In genomic region chr19:18683955-18684641, GRCh38 we compare ENCODE assay signal across 8 cellular contexts. TPM values are rescaled to one million over a fixed set of nuclear protein-coding genes. Genes with fewer than 3 reads are reported as not detected.
DNase-seq lines count a peak whose midpoint lies in the region; ATAC-seq, FAIRE-seq and TF ChIP-seq lines count a peak whose summit lies in the region.

No MANE protein-coding gene starts in this region.

- H3K27me3 ChIP-seq in HepG2 (ENCODE audit: control insufficient read depth in 1 of 2, insufficient read depth in 2 of 2, low read length in 2 of 2) (no peaks in the 10 kb centered on the region; a peak in 1 of 5 replicates), upper lobe of left lung (no peaks in the 10 kb centered on the region)

- CTCF ChIA-PET in HepG2 (lab: Yijun Ruan, JAX; ENCODE audit: low intra/inter-chr PET ratio, low total read pairs), result no interaction called here

- intact Hi-C loops in HepG2 (cut with micrococcal nuclease; ENCODE audit: unreplicated experiment), result loop anchor here (10.0 kb wide), 1 partner anchor 51 kb away; no protein-coding TSS in a partner anchor

- POLR2A ChIA-PET in activated naive CD8-positive, alpha-beta T cell treated with anti-CD3 and anti-CD28 coated beads, Interleukin-2, amount 10 ng/mL, durations not matched to agents 7 days and 5 days (lab: Charles Lee), result interaction anchor here (1.0 to 1.1 kb wide), 2 partner anchors 16 to 148 kb away, joined by 3 to 5 read pairs; partner anchors contain the start of gene UPF1
- POLR2A ChIA-PET in HepG2 (lab: Yijun Ruan, JAX), result interaction anchor here (1.5 kb wide), 1 partner anchor 95 kb away, joined by 3 read pairs; no protein-coding TSS in a partner anchor

- H3K9me3 Mint-ChIP-seq in activated naive CD8-positive, alpha-beta T cell treated with anti-CD3 and anti-CD28 coated beads, Interleukin-2, amount 10 ng/mL, durations not matched to agents 7 days and 5 days, result no peaks in the 10 kb centered on the region

- peak overlapping the region; percentile 69 for H3K4me3 ChIP-seq in GM08714 (ENCODE audit: low read length)
- H3K4me3 ChIP-seq in HepG2 (replicated peaks in 1 of 3; ENCODE audit: insufficient read depth in 1 of 3, low read depth in 2 of 3, low read length in 3 of 3), result peak overlapping the region; percentile 62 to 89 (median 86)
- H3K4me3 ChIP-seq in upper lobe of left lung, result peak overlapping the region in 3 of 4 donors; percentile 65 to 73 (median 66)

- peak overlapping the region; percentile 73 for H3K4me3 Mint-ChIP-seq in activated naive CD8-positive, alpha-beta T cell treated with anti-CD3 and anti-CD28 coated beads, Interleukin-2, amount 10 ng/mL, durations not matched to agents 7 days and 5 days

- no peak for FAIRE-seq in HepG2 (lab: Jason Lieb, UNC)

- DNase-seq in activated naive CD8-positive, alpha-beta T cell treated with anti-CD3 and anti-CD28 coated beads, Interleukin-2, amount 10 ng/mL, durations not matched to agents 7 days and 5 days, result no peak
- DNase-seq in HepG2 (ENCODE audit: low spot score), result no peak
- no peak for DNase-seq in upper lobe of left lung
- DNase-seq in kidney glomerular epithelial cell (lab: John Stamatoyannopoulos, UW), result no peak

- no peak for TF ChIP-seq CTCF in HepG2 (CRISPR knock-in tag; IDR thresholded peaks at IDR 0.05)
- no peak for TF ChIP-seq CTCF in upper lobe of left lung (IDR thresholded peaks at IDR 0.05)

- peaks cover 11% of the 10 kb centered on the region for H3K4me1 Mint-ChIP-seq in activated naive CD8-positive, alpha-beta T cell treated with anti-CD3 and anti-CD28 coated beads, Interleukin-2, amount 10 ng/mL, durations not matched to agents 7 days and 5 days

- TF ChIP-seq EP300 in HepG2 (IDR thresholded peaks at IDR 0.05; ENCODE audit: low read depth in 2 of 2, low read length in 2 of 2), result no peak
- no peak for TF ChIP-seq EP300 in HepG2 (CRISPR knock-in tag; IDR thresholded peaks at IDR 0.05; ENCODE audit: borderline replicate concordance)
- TF ChIP-seq EP300 in upper lobe of left lung (IDR thresholded peaks at IDR 0.05), result no peak

- H3K27ac Mint-ChIP-seq in activated naive CD8-positive, alpha-beta T cell treated with anti-CD3 and anti-CD28 coated beads, Interleukin-2, amount 10 ng/mL, durations not matched to agents 7 days and 5 days, result peak overlapping the region; percentile 42

- no peaks in the 10 kb centered on the region for H3K27me3 Mint-ChIP-seq in activated naive CD8-positive, alpha-beta T cell treated with anti-CD3 and anti-CD28 coated beads, Interleukin-2, amount 10 ng/mL, durations not matched to agents 7 days and 5 days

- H3K27ac ChIP-seq in HepG2 (ENCODE audit: extremely low read length, insufficient read depth, low read length), result peak overlapping the region; percentile 22
- H3K27ac ChIP-seq in upper lobe of left lung, result peak overlapping the region in 3 of 4 donors; percentile 65 to 89 (median 79)

- no peaks in the 10 kb centered on the region; the same call in 1 of the 2 replicates for H4K20me1 ChIP-seq in HepG2 (ENCODE audit: insufficient read depth, low read length)

- H2AFZ ChIP-seq in HepG2 (ENCODE audit: low read length), result no peak overlapping the region

- H3K9me3 ChIP-seq in HepG2 (ENCODE audit: low read length) (no peaks in the 10 kb centered on the region), upper lobe of left lung (no peaks in the 10 kb centered on the region)

- TF ChIP-seq POLR2A in HepG2 (IDR thresholded peaks at IDR 0.05; ENCODE audit: insufficient read depth in 1 of 2, low read depth in 2 of 2, low read length in 2 of 2) (no peak), upper lobe of left lung (IDR thresholded peaks at IDR 0.05) (no peak)

- no peaks in the 10 kb centered on the region for H3K36me3 ChIP-seq in HepG2 (replicated peaks in 1 of 2; ENCODE audit: control insufficient read depth in 1 of 2, insufficient read depth in 2 of 2, low read length in 2 of 2)
- no peaks in the 10 kb centered on the region for H3K36me3 ChIP-seq in upper lobe of left lung

- H3K4me2 ChIP-seq in HepG2 (ENCODE audit: low read depth, low read length), result peak overlapping the region; percentile 100

- ATAC-seq in HG02973 (IDR thresholded peaks at IDR 0.05; ENCODE audit: unreplicated experiment) (peak; percentile 8), HepG2 (no peak; the same call in 2 of the 3 replicates), upper lobe of left lung (ENCODE audit: low FRiP score in 2 of 2) (no peak), HG03139 (IDR thresholded peaks at IDR 0.05; ENCODE audit: unreplicated experiment) (no peak), HG03159 (IDR thresholded peaks at IDR 0.05; ENCODE audit: unreplicated experiment) (no peak)
- ATAC-seq in activated naive CD8-positive, alpha-beta T cell treated with anti-CD3 and anti-CD28 coated beads, Interleukin-2, amount 10 ng/mL, durations not matched to agents 7 days and 5 days (ENCODE audit: low read depth), result no peak

- BruUV-seq in HepG2 (replicated peaks; lab: Mats Ljungman, UMichigan), result no TSS peak

- H3K9ac ChIP-seq in HepG2 (ENCODE audit: insufficient read depth, low read depth, low read length), result peak overlapping the region; percentile 68

- H3K4me1 ChIP-seq in HepG2 (ENCODE audit: insufficient read depth, low read length), result peaks cover 37% of the 10 kb centered on the region
- H3K4me1 ChIP-seq in upper lobe of left lung, result peaks cover 8 to 19% (median 15%) of the 10 kb centered on the region in 4 donors

- H3K79me2 ChIP-seq in HepG2 (ENCODE audit: insufficient read depth, low read length), result peaks cover 43% of the 10 kb centered on the region

- H3K36me3 Mint-ChIP-seq in activated naive CD8-positive, alpha-beta T cell treated with anti-CD3 and anti-CD28 coated beads, Interleukin-2, amount 10 ng/mL, durations not matched to agents 7 days and 5 days, result no peaks in the 10 kb centered on the region

- no peak for TF ChIP-seq RAD21 in HepG2 (CRISPR knock-in tag; IDR thresholded peaks at IDR 0.05)

- in situ Hi-C loops in HepG2 (cut with HindIII; ENCODE audit: extremely low pct_ligation_motif_present, low pct_unique_long_range_greater_than_20kb), result no loop called here

- 4% methylated on average over 4 of the region's 16 CpGs for WGBS in HepG2 (ENCODE audit: low lambda C conversion rate)
- WGBS in upper lobe of left lung, 2 donors, result 21% methylated on average over 15 of the region's 16 CpGs; no CpG with 5 or more reads in 1 of the 2 donors

RNA-seq across cellular contexts. Expression of gene CRTC1, which starts 0.6 kb away (rescaled TPM):
- total RNA-seq in activated naive CD8-positive, alpha-beta T cell treated with anti-CD3 and anti-CD28 coated beads, Interleukin-2, amount 10 ng/mL, durations not matched to agents 7 days and 5 days, result 10 to 100 TPM; 10.3 to 11.8 TPM
- 1.3 and 2.0 TPM in 2 replicates for total RNA-seq in HepG2 (2016; rRNA removed; fragmentation: Illumina TruSeq; extraction: Trizol)
- 1.1 and 1.4 TPM in 2 replicates for total RNA-seq in HepG2 (2016; cell fraction: cytosol; rRNA removed; fragmentation: Illumina TruSeq; extraction: Trizol; ENCODE audit: low read depth)
- 1.7 and 2.3 TPM in 2 replicates for total RNA-seq in HepG2 (2016; cell fraction: insoluble cytoplasmic fraction; rRNA removed; fragmentation: Illumina TruSeq; extraction: Trizol)
- 2.2 TPM in 2 replicates for total RNA-seq in HepG2 (2016; cell fraction: membrane; rRNA removed; fragmentation: Illumina TruSeq; extraction: Trizol)
- 3.1 and 3.5 TPM in 2 replicates for total RNA-seq in HepG2 (2016; cell fraction: nucleus; rRNA removed; fragmentation: Illumina TruSeq; extraction: Trizol)
- 2.7 and 3.2 TPM in 2 replicates for polyA plus RNA-seq in HepG2 (2011; rRNA removed)
- 0.50 and 0.95 TPM in 2 replicates for polyA plus RNA-seq in HepG2 (2011; cell fraction: cytosol; rRNA removed)
- polyA plus RNA-seq in HepG2 (2011; cell fraction: nucleus; rRNA removed), result 31.6 and 41.4 TPM in 2 replicates
- polyA plus RNA-seq in HepG2 (2012), result 6.5 and 6.6 TPM in 2 replicates
- polyA plus RNA-seq in HepG2 (2016; cell fraction: cytosol; fragmentation: Illumina TruSeq; extraction: Trizol; ENCODE audit: low read depth), result 2.6 and 2.8 TPM in 2 replicates
- polyA plus RNA-seq in HepG2 (2016; cell fraction: insoluble cytoplasmic fraction; fragmentation: Illumina TruSeq; extraction: Trizol; ENCODE audit: low read depth), result 5.0 and 6.1 TPM in 2 replicates
- 4.2 TPM in 2 replicates for polyA plus RNA-seq in HepG2 (2016; cell fraction: membrane; fragmentation: Illumina TruSeq; extraction: Trizol; ENCODE audit: low read depth)
- 17.9 and 20.5 TPM in 2 replicates for polyA plus RNA-seq in HepG2 (2016; cell fraction: nucleus; fragmentation: Illumina TruSeq; extraction: Trizol; ENCODE audit: insufficient read depth, low read depth)
- polyA minus RNA-seq in HepG2 (2011; rRNA and poly(A)+ RNA removed; ENCODE audit: low replicate concordance), result 1.4 and 2.3 TPM in 2 replicates
- polyA minus RNA-seq in HepG2 (2011; cell fraction: cytosol; rRNA and poly(A)+ RNA removed), result 2.1 and 2.7 TPM in 2 replicates
- 5.2 and 5.5 TPM in 2 replicates for polyA minus RNA-seq in HepG2 (2011; cell fraction: nucleus; rRNA and poly(A)+ RNA removed)
- 10 to 100 TPM in 4 of 6 donors, 1 to 10 TPM in 2; 5.9 to 27.2 (median 15.6) TPM for total RNA-seq in upper lobe of left lung

RNA-seq across cellular contexts. Expression of gene KLHL26, which starts 47.3 kb away (rescaled TPM):
- total RNA-seq in activated naive CD8-positive, alpha-beta T cell treated with anti-CD3 and anti-CD28 coated beads, Interleukin-2, amount 10 ng/mL, durations not matched to agents 7 days and 5 days, result 10 to 100 TPM; 13.6 to 14.3 TPM
- total RNA-seq in HepG2 (2016; rRNA removed; fragmentation: Illumina TruSeq; extraction: Trizol) (1.7 and 3.4 TPM in 2 replicates), upper lobe of left lung (10 to 100 TPM in 4 of 6 donors, 1 to 10 TPM in 2; 8.1 to 16.1 (median 12.1) TPM)
- 0.30 and 0.35 TPM in 2 replicates for total RNA-seq in HepG2 (2016; cell fraction: cytosol; rRNA removed; fragmentation: Illumina TruSeq; extraction: Trizol; ENCODE audit: low read depth)
- 2.3 and 3.2 TPM in 2 replicates for total RNA-seq in HepG2 (2016; cell fraction: insoluble cytoplasmic fraction; rRNA removed; fragmentation: Illumina TruSeq; extraction: Trizol)
- 1.5 TPM in 2 replicates for total RNA-seq in HepG2 (2016; cell fraction: membrane; rRNA removed; fragmentation: Illumina TruSeq; extraction: Trizol)
- 2.7 and 3.4 TPM in 2 replicates for total RNA-seq in HepG2 (2016; cell fraction: nucleus; rRNA removed; fragmentation: Illumina TruSeq; extraction: Trizol)
- 1.2 and 1.5 TPM in 2 replicates for polyA plus RNA-seq in HepG2 (2011; rRNA removed)
- 0.91 and 1.1 TPM in 2 replicates for polyA plus RNA-seq in HepG2 (2011; cell fraction: cytosol; rRNA removed)
- polyA plus RNA-seq in HepG2 (2011; cell fraction: nucleus; rRNA removed), result 3.2 and 6.3 TPM in 2 replicates
- 1.5 and 1.8 TPM in 2 replicates for polyA plus RNA-seq in HepG2 (2012)
- 0.21 and 0.23 TPM in 2 replicates for polyA plus RNA-seq in HepG2 (2016; cell fraction: cytosol; fragmentation: Illumina TruSeq; extraction: Trizol; ENCODE audit: low read depth)
- polyA plus RNA-seq in HepG2 (2016; cell fraction: insoluble cytoplasmic fraction; fragmentation: Illumina TruSeq; extraction: Trizol; ENCODE audit: low read depth), result 2.2 and 3.4 TPM in 2 replicates
- 0.58 and 0.76 TPM in 2 replicates for polyA plus RNA-seq in HepG2 (2016; cell fraction: membrane; fragmentation: Illumina TruSeq; extraction: Trizol; ENCODE audit: low read depth)
- 5.0 and 5.4 TPM in 2 replicates for polyA plus RNA-seq in HepG2 (2016; cell fraction: nucleus; fragmentation: Illumina TruSeq; extraction: Trizol; ENCODE audit: insufficient read depth, low read depth)
- polyA minus RNA-seq in HepG2 (2011; rRNA and poly(A)+ RNA removed; ENCODE audit: low replicate concordance), result 3.3 and 11.9 TPM in 2 replicates
- polyA minus RNA-seq in HepG2 (2011; cell fraction: cytosol; rRNA and poly(A)+ RNA removed), result 5.0 and 6.3 TPM in 2 replicates
- polyA minus RNA-seq in HepG2 (2011; cell fraction: nucleus; rRNA and poly(A)+ RNA removed), result 0.99 and 1.3 TPM in 2 replicates
